In the genomic region with DNA sequence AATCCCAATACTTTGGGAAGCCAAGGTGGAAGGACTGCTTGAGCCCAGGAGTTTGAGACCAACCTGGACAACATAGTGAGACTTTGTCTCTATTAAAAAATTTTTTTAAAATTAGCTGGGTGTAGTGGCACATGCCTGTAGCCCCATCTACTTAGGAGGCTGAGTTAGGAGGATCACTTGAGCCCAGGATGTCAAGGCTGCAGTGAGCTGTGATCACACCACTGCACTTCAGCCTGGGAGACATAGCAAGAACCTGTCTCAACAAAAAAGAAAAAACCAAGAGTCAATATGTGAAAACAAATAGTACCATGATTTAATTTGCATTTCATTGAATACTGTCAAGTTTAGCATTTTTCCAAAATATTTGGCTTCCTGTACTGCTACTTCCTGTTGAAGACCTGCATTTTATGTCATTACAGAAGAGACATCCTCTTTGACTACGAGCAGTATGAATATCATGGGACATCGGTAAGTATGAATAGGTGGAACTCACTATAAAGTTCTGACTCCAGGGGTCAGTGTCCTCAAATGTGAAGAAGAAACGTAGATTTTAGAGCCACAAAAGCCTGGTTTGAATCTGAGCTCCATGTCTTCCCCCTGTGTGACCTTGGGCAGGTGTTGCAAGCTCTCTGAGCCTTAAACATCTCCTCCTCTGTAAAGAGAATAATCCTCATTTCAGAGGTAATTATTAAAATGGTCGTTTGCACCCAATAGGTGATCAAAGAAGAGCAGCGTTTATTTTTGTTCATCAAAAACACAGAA, we compare ENCODE assay signal across 10 cellular contexts. TPM values are rescaled to one million over a fixed set of nuclear protein-coding genes. Genes with fewer than 3 reads are reported as not detected.
DNase-seq lines count a peak whose midpoint lies in the region; ATAC-seq and TF ChIP-seq lines count a peak whose summit lies in the region.
"Had no signal": no experiment of that assay in that cellular context is flagged by ENCODE, and none has a peak within 500 bp of the region (broad histone marks: within the 10 kb centered on the region; RNA-seq: fewer than 3 reads in every experiment).

No MANE protein-coding gene starts in this region.

- 54 to 64% (median 54%) methylated on average over 5 of the region's 5 CpGs for WGBS in psoas muscle, 3 donors

- no peaks in the 10 kb centered on the region for H3K36me3 ChIP-seq in psoas muscle (ENCODE audit: insufficient read depth in 1 of 2, low read depth in 1 of 2)
- H3K36me3 ChIP-seq in SJCRH30, result peaks cover 44% of the 10 kb centered on the region
- H3K36me3 ChIP-seq: neural progenitor cell had no signal

- peaks cover 15% of the 10 kb centered on the region for H3K4me1 Mint-ChIP-seq in activated CD4-positive, alpha-beta T cell treated with anti-CD3 and anti-CD28 coated beads, Interleukin-2, amount 10 ng/mL, durations not matched to agents 7 days and 5 days
- H3K4me1 Mint-ChIP-seq: neural progenitor cell had no signal

- intact Hi-C loops in psoas muscle (cut with DNase I), result loop anchor here (2.0 to 5.0 kb wide), 2 partner anchors 135 to 137 kb away; no protein-coding TSS in a partner anchor

- CTCF ChIA-PET in activated CD4-positive, alpha-beta T cell treated with anti-CD3 and anti-CD28 coated beads, Interleukin-2, amount 10 ng/mL, durations not matched to agents 7 days and 5 days (lab: Charles Lee), result interaction anchor here (1.3 kb wide), 1 partner anchor 134 kb away, joined by 5 read pairs; no protein-coding TSS in a partner anchor

- H3K4me1 ChIP-seq in psoas muscle, result no peaks in the 10 kb centered on the region
- peaks cover 3% of the 10 kb centered on the region; the same call in 1 of the 2 replicates for H3K4me1 ChIP-seq in SJCRH30
- H3K4me1 ChIP-seq: neural progenitor cell had no signal

- H3K9me3 ChIP-seq in psoas muscle (no peaks in the 10 kb centered on the region), SJCRH30 (replicated peaks) (no peaks in the 10 kb centered on the region)

- peak; percentile 23 for DNase-seq in activated CD4-positive, alpha-beta T cell treated with anti-CD3 and anti-CD28 coated beads, Interleukin-2, amount 10 ng/mL, durations not matched to agents 7 days and 5 days
- no peak for DNase-seq in activated CD4-positive, alpha-beta T cell treated with anti-CD3 and anti-CD28 coated beads for 48 hours
- peak; percentile 50 for DNase-seq in NB4 (ENCODE audit: low read depth)
- peak; percentile 55 for DNase-seq in epithelial cell of esophagus (ENCODE audit: low read depth)
- DNase-seq in psoas muscle, result no peak
- no peak for DNase-seq in CD1c-positive myeloid dendritic cell (ENCODE audit: extremely low spot score)
- no peak for DNase-seq in SJCRH30

- peak overlapping the region; percentile 66 for H3K27ac Mint-ChIP-seq in activated CD4-positive, alpha-beta T cell treated with anti-CD3 and anti-CD28 coated beads, Interleukin-2, amount 10 ng/mL, durations not matched to agents 7 days and 5 days
- H3K27ac Mint-ChIP-seq: CD8-positive, alpha-beta memory T cell; neural progenitor cell had no signal

- no peak overlapping the region for H3K4me3 ChIP-seq in NB4 (ENCODE audit: low read depth, low read length)
- H3K4me3 ChIP-seq in epithelial cell of esophagus (ENCODE audit: low read length), result no peak overlapping the region
- no peak overlapping the region for H3K4me3 ChIP-seq in psoas muscle
- H3K4me3 ChIP-seq in SJCRH30, result no peak overlapping the region
- H3K4me3 ChIP-seq: neural progenitor cell had no signal

- TF ChIP-seq CTCF in NB4 (IDR thresholded peaks at IDR 0.05; ENCODE audit: low read depth, low read length), result no peak
- peak; percentile 39 for TF ChIP-seq CTCF in epithelial cell of esophagus (IDR thresholded peaks at IDR 0.05; ENCODE audit: insufficient read depth, low read depth, low read length, missing control alignments)
- peak; percentile 33 for TF ChIP-seq CTCF in psoas muscle (IDR thresholded peaks at IDR 0.05)

- no peak overlapping the region for H3K4me3 Mint-ChIP-seq in activated CD4-positive, alpha-beta T cell treated with anti-CD3 and anti-CD28 coated beads, Interleukin-2, amount 10 ng/mL, durations not matched to agents 7 days and 5 days
- H3K4me3 Mint-ChIP-seq: CD8-positive, alpha-beta memory T cell; neural progenitor cell had no signal

- no peaks in the 10 kb centered on the region for H3K9me3 Mint-ChIP-seq in activated CD4-positive, alpha-beta T cell treated with anti-CD3 and anti-CD28 coated beads, Interleukin-2, amount 10 ng/mL, durations not matched to agents 7 days and 5 days
- H3K9me3 Mint-ChIP-seq: CD8-positive, alpha-beta memory T cell; neural progenitor cell had no signal

- POLR2A ChIA-PET in activated CD4-positive, alpha-beta T cell treated with anti-CD3 and anti-CD28 coated beads, Interleukin-2, amount 10 ng/mL, durations not matched to agents 7 days and 5 days (lab: Charles Lee), result no interaction called here

- no peak for ATAC-seq in psoas muscle
- no peak for ATAC-seq in GM18519 (IDR thresholded peaks at IDR 0.05; ENCODE audit: low FRiP score, unreplicated experiment)

- H3K27me3 ChIP-seq in psoas muscle (ENCODE audit: insufficient read depth in 3 of 3, low read length in 2 of 3) (no peaks in the 10 kb centered on the region), SJCRH30 (no peaks in the 10 kb centered on the region)
- H3K27me3 ChIP-seq: neural progenitor cell had no signal

- no peaks in the 10 kb centered on the region for H3K27me3 Mint-ChIP-seq in activated CD4-positive, alpha-beta T cell treated with anti-CD3 and anti-CD28 coated beads, Interleukin-2, amount 10 ng/mL, durations not matched to agents 7 days and 5 days
- H3K27me3 Mint-ChIP-seq: CD8-positive, alpha-beta memory T cell had no signal

- H3K27ac ChIP-seq in psoas muscle (no peak overlapping the region), SJCRH30 (no peak overlapping the region)
- H3K27ac ChIP-seq: neural progenitor cell had no signal

- peaks cover 45% of the 10 kb centered on the region for H3K36me3 Mint-ChIP-seq in activated CD4-positive, alpha-beta T cell treated with anti-CD3 and anti-CD28 coated beads, Interleukin-2, amount 10 ng/mL, durations not matched to agents 7 days and 5 days (ENCODE audit: low read depth)
- H3K36me3 Mint-ChIP-seq: CD8-positive, alpha-beta memory T cell had no signal

- TF ChIP-seq POLR2A in NB4 (IDR thresholded peaks at IDR 0.05; ENCODE audit: extremely low read depth, insufficient read length), result no peak

RNA-seq across cellular contexts. Expression of a gene that starts 16.0 kb away (rescaled TPM):
- total RNA-seq in activated CD4-positive, alpha-beta T cell treated with anti-CD3 and anti-CD28 coated beads, Interleukin-2, amount 10 ng/mL, durations not matched to agents 7 days and 5 days, result 10 to 100 TPM; 59.5 to 65.7 TPM
- total RNA-seq in psoas muscle, result under 1 TPM in 2 of 4 donors, not detected in 2; 0.50 to 0.71 TPM
- under 1 TPM; 0.30 to 0.77 (median 0.73) TPM for polyA plus RNA-seq in psoas muscle
- total RNA-seq in SJCRH30 (2014; rRNA removed; shearing (Covaris generic)), result 48.4 and 56.0 TPM in 2 replicates

RNA-seq across cellular contexts. Expression of a gene that starts 16.8 kb away (rescaled TPM):
- 100 to 1,000 TPM in 1 of 2 experiments, 10 to 100 TPM in 1; 93.1 to 114 TPM for total RNA-seq in activated CD4-positive, alpha-beta T cell treated with anti-CD3 and anti-CD28 coated beads, Interleukin-2, amount 10 ng/mL, durations not matched to agents 7 days and 5 days
- total RNA-seq in psoas muscle, result 10 to 100 TPM; 44.3 to 97.4 (median 58.4) TPM
- polyA plus RNA-seq in psoas muscle, result 100 to 1,000 TPM in 2 of 3 donors, 10 to 100 TPM in 1; 79.6 to 226 (median 124) TPM
- 91.8 and 98.1 TPM in 2 replicates for total RNA-seq in SJCRH30 (2014; rRNA removed; shearing (Covaris generic))

RNA-seq across cellular contexts. Expression of a gene that starts 28.5 kb away (rescaled TPM):
- under 1 TPM; 0.25 to 0.40 TPM for total RNA-seq in activated CD4-positive, alpha-beta T cell treated with anti-CD3 and anti-CD28 coated beads, Interleukin-2, amount 10 ng/mL, durations not matched to agents 7 days and 5 days
- total RNA-seq in psoas muscle, result 10 to 100 TPM; 23.0 to 57.2 (median 35.5) TPM
- 100 to 1,000 TPM in 2 of 3 donors, 10 to 100 TPM in 1; 25.4 to 138 (median 103) TPM for polyA plus RNA-seq in psoas muscle
- total RNA-seq in SJCRH30 (2014; rRNA removed; shearing (Covaris generic)), result 0.04 and 0.20 TPM in 2 replicates
- total RNA-seq: CD8-positive, alpha-beta memory T cell had no signal
- polyA plus RNA-seq: CD8-positive, alpha-beta memory T cell had no signal

RNA-seq across cellular contexts. Expression of a gene that starts 48.2 kb away (rescaled TPM):
- 10 to 100 TPM; 33.3 to 34.0 TPM for total RNA-seq in activated CD4-positive, alpha-beta T cell treated with anti-CD3 and anti-CD28 coated beads, Interleukin-2, amount 10 ng/mL, durations not matched to agents 7 days and 5 days
- 100 to 1,000 TPM in 1 of 4 donors, 10 to 100 TPM in 3; 84.3 to 101 (median 92.3) TPM for total RNA-seq in psoas muscle
- polyA plus RNA-seq in psoas muscle, result 100 to 1,000 TPM in 1 of 3 donors, 10 to 100 TPM in 2; 60.9 to 104 (median 66.7) TPM
- 37.4 and 40.9 TPM in 2 replicates for total RNA-seq in SJCRH30 (2014; rRNA removed; shearing (Covaris generic))

Comparison
In these comparisons a context has a peak if more than half of its experiments do, and no peak if none do; other contexts are left out.
1. DNase-seq: peak in activated CD4-positive, alpha-beta T cell treated with anti-CD3 and anti-CD28 coated beads, Interleukin-2, amount 10 ng/mL, durations not matched to agents 7 days and 5 days (single experiment), NB4 (single experiment) and epithelial cell of esophagus (single experiment); none in activated CD4-positive, alpha-beta T cell treated with anti-CD3 and anti-CD28 coated beads for 48 hours (single experiment), psoas muscle (0 of 2), CD1c-positive myeloid dendritic cell (single experiment) and SJCRH30 (0 of 2).
2. RNA of a gene that starts 16.0 kb away (total RNA-seq): 59.5 to 65.7 TPM in activated CD4-positive, alpha-beta T cell treated with anti-CD3 and anti-CD28 coated beads, Interleukin-2, amount 10 ng/mL, durations not matched to agents 7 days and 5 days and 48.4 to 56.0 TPM in SJCRH30; 0.50 to 0.71 TPM in psoas muscle; every median in the first group is over 10 times any median in the second.
3. RNA of a gene that starts 28.5 kb away (total RNA-seq): 23.0 to 57.2 TPM in psoas muscle; 0.25 to 0.40 TPM in activated CD4-positive, alpha-beta T cell treated with anti-CD3 and anti-CD28 coated beads, Interleukin-2, amount 10 ng/mL, durations not matched to agents 7 days and 5 days and 0.04 to 0.20 TPM in SJCRH30; every median in the first group is over 10 times any median in the second.